ENCODE assay signal across 8 cellular contexts in genomic region chr5:178203670-178204204, GRCh38. TPM values are rescaled to one million over a fixed set of nuclear protein-coding genes. Genes with fewer than 3 reads are reported as not detected.
DNase-seq lines count a peak whose midpoint lies in the region; ATAC-seq and TF ChIP-seq lines count a peak whose summit lies in the region.

No MANE protein-coding gene starts in this region.

- no peaks in the 10 kb centered on the region for H3K27me3 Mint-ChIP-seq in activated naive CD8-positive, alpha-beta T cell

- 5 to 28% (median 15%) methylated on average over 21 to 31 of the region's 31 CpGs for WGBS in stomach, 5 donors

- peaks cover 27 to 41% (median 39%) of the 10 kb centered on the region in 4 donors for H3K4me1 ChIP-seq in stomach

- no peak for TF ChIP-seq CTCF in stomach (IDR thresholded peaks at IDR 0.05)

- H3K27me3 ChIP-seq in stomach: no peaks in the 10 kb centered on the region

- H3K27ac Mint-ChIP-seq in activated naive CD8-positive, alpha-beta T cell: peak overlapping the region; percentile 99

- DNase-seq in iPS-NIHi11 (ENCODE audit: low spot score): peak; percentile 51
- DNase-seq in stomach: no peak
- no peak for DNase-seq in amygdala (lab: John Stamatoyannopoulos, UW)
- no peak for DNase-seq in CD1c-positive myeloid dendritic cell (ENCODE audit: extremely low spot score)
- DNase-seq in NCI-H446 (lab: John Stamatoyannopoulos, UW): no peak

- intact Hi-C loops in stomach (cut with DNase I; ENCODE audit: low total_unique reads): no loop called here

- TF ChIP-seq POLR2A in stomach (IDR thresholded peaks at IDR 0.05): no peak

- H3K4me1 Mint-ChIP-seq in activated naive CD8-positive, alpha-beta T cell (ENCODE audit: low read depth): peaks cover 27% of the 10 kb centered on the region

- peak overlapping the region; percentile 55 to 98 (median 95) for H3K27ac ChIP-seq in stomach

- H3K9me3 ChIP-seq in stomach: no peaks in the 10 kb centered on the region

- peak; percentile 3 for ATAC-seq in HG03045 (IDR thresholded peaks at IDR 0.05; ENCODE audit: unreplicated experiment)

- no peak for TF ChIP-seq EP300 in stomach (IDR thresholded peaks at IDR 0.05)

- peak overlapping the region; percentile 97 for H3K4me3 Mint-ChIP-seq in activated naive CD8-positive, alpha-beta T cell

- peaks cover 23 to 25% (median 24%) of the 10 kb centered on the region in 4 donors for H3K36me3 ChIP-seq in stomach

- H3K9me3 Mint-ChIP-seq in activated naive CD8-positive, alpha-beta T cell (ENCODE audit: low read depth): no peaks in the 10 kb centered on the region

- peak overlapping the region; percentile 99 for H3K4me3 ChIP-seq in GM08714 (ENCODE audit: low read length)
- H3K4me3 ChIP-seq in stomach: peak overlapping the region; percentile 82 to 99 (median 96)

- peaks cover 17% of the 10 kb centered on the region for H3K36me3 Mint-ChIP-seq in activated naive CD8-positive, alpha-beta T cell

RNA-seq across cellular contexts. Expression of gene HNRNPAB, which starts 0.6 kb away (rescaled TPM):
- total RNA-seq in stomach: 100 to 1,000 TPM in 2 of 5 donors, 10 to 100 TPM in 3; 25.1 to 327 (median 92.9) TPM
- polyA plus RNA-seq in stomach: 100 to 1,000 TPM; 115 to 139 (median 117) TPM

RNA-seq across cellular contexts. Expression of gene GMCL2, which starts 16.6 kb away (rescaled TPM):
- total RNA-seq in stomach: not detected
- polyA plus RNA-seq in stomach: not detected

RNA-seq across cellular contexts. Expression of gene PHYKPL, which starts 28.9 kb away (rescaled TPM):
- total RNA-seq in stomach: 100 to 1,000 TPM in 2 of 5 donors, 10 to 100 TPM in 3; 32.1 to 262 (median 56.2) TPM
- polyA plus RNA-seq in stomach: 10 to 100 TPM; 22.9 to 38.3 (median 25.9) TPM

RNA-seq across cellular contexts. Expression of gene NHP2, which starts 50.1 kb away (rescaled TPM):
- 10 to 100 TPM in 4 of 5 donors, 1 to 10 TPM in 1; 4.0 to 89.3 (median 25.5) TPM for total RNA-seq in stomach
- 100 to 1,000 TPM; 149 to 182 (median 168) TPM for polyA plus RNA-seq in stomach
